ENCODE assay signal across 8 cellular contexts in the genomic region with DNA sequence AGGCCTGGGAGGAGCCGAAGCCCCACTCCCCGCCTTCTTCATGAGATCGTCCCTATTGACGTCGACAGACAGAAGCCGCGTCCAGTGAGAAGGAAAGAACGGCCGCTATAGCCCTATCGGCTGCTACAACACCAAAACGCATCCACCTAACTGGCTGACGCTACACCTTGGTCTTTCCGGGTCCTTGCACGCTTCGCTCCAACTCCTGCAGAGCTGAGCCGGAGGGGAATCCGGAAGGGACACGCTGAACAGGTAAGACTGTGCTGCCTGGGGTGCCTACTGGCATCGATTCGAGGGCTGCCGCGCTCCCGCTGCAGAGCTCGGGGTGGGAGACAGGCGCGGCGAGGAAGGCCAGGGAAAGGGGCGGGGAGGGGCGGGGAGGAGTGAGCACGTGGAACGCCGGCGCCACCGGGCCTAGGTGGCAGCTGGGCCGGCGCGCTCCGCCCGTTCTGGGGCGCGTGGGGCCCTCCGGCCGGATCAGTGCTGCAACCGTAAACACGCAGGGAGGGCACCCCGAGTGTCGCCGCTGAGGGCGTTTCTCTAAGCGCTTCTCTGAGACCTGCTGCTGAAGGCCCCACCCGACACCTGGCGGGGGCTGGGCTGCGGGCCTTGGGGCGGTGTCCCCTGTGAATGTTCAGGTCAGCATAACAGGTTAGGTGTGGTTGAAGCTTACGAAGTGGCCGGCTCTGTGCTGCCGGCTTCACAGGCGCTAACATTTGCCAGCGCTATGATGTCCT. TPM values are rescaled to one million over a fixed set of nuclear protein-coding genes. Genes with fewer than 3 reads are reported as not detected.
DNase-seq lines count a peak whose midpoint lies in the region; ATAC-seq, FAIRE-seq and TF ChIP-seq lines count a peak whose summit lies in the region.

DCAF4 (plus strand) TSS at position 173 of the 737 bp plus-strand sequence. CDS start 11,515 bp downstream, outside the sequence.

- peak within 1 kb of the TSS; percentile 33 to 53 for H3K27ac ChIP-seq in prostate gland

- DNase-seq in NCI-H187 treated with DMSO at 0.1 percent for 48 hours (lab: John Stamatoyannopoulos, UW) (peak; percentile 97), T-helper 2 cell (peak; percentile 47 to 99 (median 91)), anterior cingulate cortex (lab: John Stamatoyannopoulos, UW) (peak; percentile 71 to 97 (median 92)), left ventricle myocardium superior (peak; percentile 96), prostate gland (ENCODE audit: low spot score) (peak; percentile 97), urothelium cell line (ENCODE audit: low spot score) (peak; percentile 100)

- TF ChIP-seq CTCF in prostate gland (IDR thresholded peaks at IDR 0.05), result peak in 1 of 4 experiments; percentile 7

- 1% methylated on average over 49 of the region's 59 CpGs for WGBS in prostate gland

- peak within 1 kb of the TSS; percentile 53 to 55 for H3K4me3 ChIP-seq in prostate gland

- intact Hi-C loops in left ventricle myocardium superior (cut with micrococcal nuclease), result no loop called here
- intact Hi-C loops in prostate gland (cut with DNase I), result no loop called here

- TF ChIP-seq POLR2A in prostate gland (IDR thresholded peaks at IDR 0.05), result no peak

- H3K36me3 ChIP-seq in prostate gland, result no peaks in the 10 kb centered on the region

- H3K4me1 ChIP-seq in prostate gland (replicated peaks), result no peaks in the 10 kb centered on the region

- no peaks in the 10 kb centered on the region for H3K9me3 ChIP-seq in prostate gland

- ATAC-seq in GM18502 (IDR thresholded peaks at IDR 0.05; ENCODE audit: poor library complexity, unreplicated experiment) (peak; percentile 95), HG02970 (IDR thresholded peaks at IDR 0.05; ENCODE audit: low FRiP score, unreplicated experiment) (peak; percentile 94), left ventricle myocardium superior (peak; percentile 98)

- FAIRE-seq in urothelium cell line (lab: Jason Lieb, UNC), result peak; percentile 91

- H3K27me3 ChIP-seq in prostate gland (replicated peaks; ENCODE audit: insufficient read depth), result no peaks in the 10 kb centered on the region

RNA-seq across cellular contexts. Expression of gene DCAF4, which starts in this region (rescaled TPM):
- total RNA-seq in left ventricle myocardium superior, result 8.4 TPM
- 10 to 100 TPM in 1 of 2 donors, 1 to 10 TPM in 1; 8.9 to 29.6 TPM for total RNA-seq in prostate gland

Comparison
In these comparisons a context has a peak if more than half of its experiments do, and no peak if none do; other contexts are left out.
1. Peak in every context shown above with its lines: DNase-seq, ATAC-seq, H3K4me3 ChIP-seq and H3K27ac ChIP-seq.